9 cellular contexts compared by ENCODE assay signal in genomic region chr1:115706774-115707425, GRCh38.
DNase-seq lines count a peak whose midpoint lies in the region; ATAC-seq and TF ChIP-seq lines count a peak whose summit lies in the region.
"Had no signal": no experiment of that assay in that cellular context is flagged by ENCODE, and none has a peak within 500 bp of the region (broad histone marks: within the 10 kb centered on the region; RNA-seq: fewer than 3 reads in every experiment).

No MANE protein-coding gene starts in this region.

- H3K9me3 Mint-ChIP-seq in CD4-positive, CD25-positive, alpha-beta regulatory T cell: peaks cover 0 to 3% (median 0%) of the 10 kb centered on the region in 7 donors
- H3K9me3 Mint-ChIP-seq in stimulated activated effector memory CD8-positive, alpha-beta T cell treated with anti-CD3 and anti-CD28 coated beads, Interleukin-12 subunit alpha, Interleukin-12 subunit beta, amount 100 ng/mL, for 72 hours: no peaks in the 10 kb centered on the region
- H3K9me3 Mint-ChIP-seq: memory B cell had no signal

- H3K4me1 ChIP-seq in CD4-positive, CD25-positive, alpha-beta regulatory T cell (ENCODE audit: control insufficient read depth, insufficient read depth, low read length, poor library complexity, severe bottlenecking): no peaks in the 10 kb centered on the region
- peaks cover 12% of the 10 kb centered on the region for H3K4me1 ChIP-seq in right cardiac atrium (ENCODE audit: control insufficient read depth, insufficient read depth, low read length)

- no peak for ATAC-seq in CD4-positive, CD25-positive, alpha-beta regulatory T cell (ENCODE audit: low read depth in 2 of 2)
- ATAC-seq in GM18907 (IDR thresholded peaks at IDR 0.05; ENCODE audit: unreplicated experiment) (peak; percentile 67), right cardiac atrium (peak; percentile 25 to 27), GM21723 (IDR thresholded peaks at IDR 0.05; ENCODE audit: unreplicated experiment) (no peak), HG02610 (IDR thresholded peaks at IDR 0.05; ENCODE audit: unreplicated experiment) (no peak)
- ATAC-seq in stimulated activated effector memory CD8-positive, alpha-beta T cell treated with anti-CD3 and anti-CD28 coated beads, Interleukin-12 subunit alpha, Interleukin-12 subunit beta, amount 100 ng/mL, for 72 hours: peak; percentile 39

- no peaks in the 10 kb centered on the region for H3K36me3 ChIP-seq in CD4-positive, CD25-positive, alpha-beta regulatory T cell (ENCODE audit: control insufficient read depth, insufficient read depth, low read length)
- H3K36me3 ChIP-seq in WERI-Rb-1: no peaks in the 10 kb centered on the region

- H3K36me3 Mint-ChIP-seq in CD4-positive, CD25-positive, alpha-beta regulatory T cell: no peaks in the 10 kb centered on the region
- no peaks in the 10 kb centered on the region for H3K36me3 Mint-ChIP-seq in stimulated activated effector memory CD8-positive, alpha-beta T cell treated with anti-CD3 and anti-CD28 coated beads, Interleukin-12 subunit alpha, Interleukin-12 subunit beta, amount 100 ng/mL, for 72 hours
- H3K36me3 Mint-ChIP-seq: memory B cell had no signal

- no peak overlapping the region for H3K4me3 ChIP-seq in CD4-positive, CD25-positive, alpha-beta regulatory T cell (ENCODE audit: low read depth, low read length)
- no peak overlapping the region for H3K4me3 ChIP-seq in WERI-Rb-1 (ENCODE audit: low read depth, low read length)
- no peak overlapping the region for H3K4me3 ChIP-seq in right cardiac atrium (ENCODE audit: low read length)

- H3K27ac ChIP-seq in CD4-positive, CD25-positive, alpha-beta regulatory T cell (ENCODE audit: insufficient read depth, low read length, poor library complexity, severe bottlenecking): no peak overlapping the region
- H3K27ac ChIP-seq in WERI-Rb-1: no peak overlapping the region
- no peak overlapping the region for H3K27ac ChIP-seq in right cardiac atrium (ENCODE audit: low read length)

- no peaks in the 10 kb centered on the region for H3K9me3 ChIP-seq in CD4-positive, CD25-positive, alpha-beta regulatory T cell (ENCODE audit: control insufficient read depth in 2 of 2, low read length in 2 of 2)
- no peaks in the 10 kb centered on the region for H3K9me3 ChIP-seq in WERI-Rb-1 (ENCODE audit: severe bottlenecking)
- no peaks in the 10 kb centered on the region for H3K9me3 ChIP-seq in right cardiac atrium (ENCODE audit: control insufficient read depth, low read length)

- H3K4me1 Mint-ChIP-seq in CD4-positive, CD25-positive, alpha-beta regulatory T cell: no peaks in the 10 kb centered on the region
- H3K4me1 Mint-ChIP-seq in stimulated activated effector memory CD8-positive, alpha-beta T cell treated with anti-CD3 and anti-CD28 coated beads, Interleukin-12 subunit alpha, Interleukin-12 subunit beta, amount 100 ng/mL, for 72 hours: no peaks in the 10 kb centered on the region
- H3K4me1 Mint-ChIP-seq: memory B cell had no signal

- TF ChIP-seq CTCF in WERI-Rb-1 (IDR thresholded peaks at IDR 0.05; ENCODE audit: low read depth, low read length): peak; percentile 63; the same call in 1 of the 2 replicates

- peaks cover 4% of the 10 kb centered on the region for H3K27me3 ChIP-seq in CD4-positive, CD25-positive, alpha-beta regulatory T cell (ENCODE audit: control insufficient read depth, insufficient read depth, low read length)
- H3K27me3 ChIP-seq in WERI-Rb-1 (ENCODE audit: insufficient read depth, low read depth, severe bottlenecking): no peaks in the 10 kb centered on the region
- no peaks in the 10 kb centered on the region for H3K27me3 ChIP-seq in right cardiac atrium (ENCODE audit: control insufficient read depth, insufficient read depth)

- DNase-seq in CD4-positive, CD25-positive, alpha-beta regulatory T cell: peak in 2 of 3 donors; percentile 2 to 52
- DNase-seq in NCI-H1092 treated with DMSO at 0.1 percent for 48 hours (lab: John Stamatoyannopoulos, UW) (peak; percentile 40), WERI-Rb-1 (no peak), right cardiac atrium (no peak)
- DNase-seq in stimulated activated effector memory CD8-positive, alpha-beta T cell treated with anti-CD3 and anti-CD28 coated beads, Interleukin-12 subunit alpha, Interleukin-12 subunit beta, amount 100 ng/mL, for 72 hours (ENCODE audit: low spot score in 2 of 2): no peak

- peaks cover 40% of the 10 kb centered on the region for H3K27me3 Mint-ChIP-seq in CD4-positive, CD25-positive, alpha-beta regulatory T cell

- intact Hi-C loops in right cardiac atrium (cut with DNase I): loop anchor here (2.0 to 10.0 kb wide), 4 partner anchors 62 to 100 kb away; partner anchors contain the start of gene VANGL1 (in 1 of the 4)

- 37% methylated on average over 7 of the region's 7 CpGs for WGBS in right cardiac atrium

- no peak overlapping the region for H3K27ac Mint-ChIP-seq in CD4-positive, CD25-positive, alpha-beta regulatory T cell
- H3K27ac Mint-ChIP-seq in stimulated activated effector memory CD8-positive, alpha-beta T cell treated with anti-CD3 and anti-CD28 coated beads, Interleukin-12 subunit alpha, Interleukin-12 subunit beta, amount 100 ng/mL, for 72 hours: no peak overlapping the region
- H3K27ac Mint-ChIP-seq: memory B cell had no signal

- H3K4me3 Mint-ChIP-seq in CD4-positive, CD25-positive, alpha-beta regulatory T cell: no peak overlapping the region
- no peak overlapping the region for H3K4me3 Mint-ChIP-seq in stimulated activated effector memory CD8-positive, alpha-beta T cell treated with anti-CD3 and anti-CD28 coated beads, Interleukin-12 subunit alpha, Interleukin-12 subunit beta, amount 100 ng/mL, for 72 hours
- H3K4me3 Mint-ChIP-seq: memory B cell had no signal

Comparison
In these comparisons a context has a peak if more than half of its experiments do, and no peak if none do; other contexts are left out.
1. ATAC-seq: peak in GM18907 (single experiment), right cardiac atrium (2 of 2) and stimulated activated effector memory CD8-positive, alpha-beta T cell treated with anti-CD3 and anti-CD28 coated beads, Interleukin-12 subunit alpha, Interleukin-12 subunit beta, amount 100 ng/mL, for 72 hours (single experiment); none in CD4-positive, CD25-positive, alpha-beta regulatory T cell (0 of 2), GM21723 (single experiment) and HG02610 (single experiment).
2. DNase-seq: peak in CD4-positive, CD25-positive, alpha-beta regulatory T cell (2 of 3) and NCI-H1092 treated with DMSO at 0.1 percent for 48 hours (single experiment); none in WERI-Rb-1 (single experiment), right cardiac atrium (0 of 3) and stimulated activated effector memory CD8-positive, alpha-beta T cell treated with anti-CD3 and anti-CD28 coated beads, Interleukin-12 subunit alpha, Interleukin-12 subunit beta, amount 100 ng/mL, for 72 hours (0 of 2).